ENCODE assay signal across 8 cellular contexts in the genomic region with DNA sequence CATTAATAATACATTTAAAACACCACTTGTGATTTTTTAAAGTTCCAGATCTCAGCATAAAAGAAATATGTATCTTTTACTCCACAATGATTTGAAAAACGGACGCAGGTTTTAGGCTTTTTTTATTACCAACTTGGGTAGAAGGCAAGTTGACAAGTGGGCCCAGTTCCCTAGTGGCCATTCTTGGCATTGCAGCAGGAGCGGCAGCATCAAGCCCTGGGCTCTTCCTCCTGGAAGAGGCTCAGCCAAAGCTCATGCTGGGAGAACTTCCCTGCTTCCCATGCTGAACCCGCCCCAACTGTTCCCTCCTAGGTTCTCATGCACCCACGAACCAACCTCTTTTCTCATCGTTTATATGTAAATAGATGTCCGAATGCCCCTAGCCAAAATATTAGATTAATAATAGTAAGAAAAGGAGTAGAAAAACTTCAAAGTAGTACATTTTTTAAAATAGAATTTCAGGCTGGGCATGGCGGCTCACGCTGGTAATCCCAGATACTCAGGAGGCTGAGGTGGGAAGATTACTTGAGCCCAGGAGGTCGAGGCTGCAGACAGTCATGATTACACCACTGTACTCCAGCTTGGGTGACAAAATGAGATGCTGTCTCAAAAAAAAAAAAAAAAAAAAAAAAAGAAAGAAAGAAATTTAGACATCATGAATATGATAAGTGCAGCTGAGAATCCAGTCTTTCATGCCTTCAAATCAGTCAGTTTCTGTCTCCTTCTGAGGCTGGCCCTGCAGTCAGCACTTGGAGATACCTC. TPM values are rescaled to one million over a fixed set of nuclear protein-coding genes. Genes with fewer than 3 reads are reported as not detected.
DNase-seq lines count a peak whose midpoint lies in the region; ATAC-seq, FAIRE-seq and TF ChIP-seq lines count a peak whose summit lies in the region.

No MANE protein-coding gene starts in this region.

- no peak overlapping the region for H3K27ac ChIP-seq in SJCRH30

- no peak overlapping the region for H3K4me3 ChIP-seq in SJCRH30
- no peak overlapping the region for H3K4me3 ChIP-seq in bronchial epithelial cell (ENCODE audit: low read depth, low read length)
- no peak overlapping the region for H3K4me3 ChIP-seq in mucosa of descending colon

- CTCF ChIA-PET in GM10248 (lab: Yijun Ruan, JAX) = interaction anchor here (0.6 to 13.4 kb wide), 35 partner anchors 9 to 277 kb away, joined by 3 to 135 read pairs (median 4); partner anchors contain the start of genes HBS1L and MYB

- TF ChIP-seq CTCF in GM10248 (IDR thresholded peaks at IDR 0.05; ENCODE audit: control extremely low read depth, extremely low read depth, low read depth, missing control alignments) (peak; percentile 71), bronchial epithelial cell (IDR thresholded peaks at IDR 0.05; ENCODE audit: insufficient read depth, low read length, severe bottlenecking) (peak; percentile 79), mucosa of descending colon (IDR thresholded peaks at IDR 0.05) (peak; percentile 38)

- H3K36me3 ChIP-seq in SJCRH30 (no peaks in the 10 kb centered on the region), bronchial epithelial cell (ENCODE audit: control insufficient read depth, insufficient read depth, low read length) (no peaks in the 10 kb centered on the region), mucosa of descending colon (ENCODE audit: low read depth) (no peaks in the 10 kb centered on the region)

- DNase-seq in GM10248 (ENCODE audit: extremely low spot score) (no peak), SJCRH30 (peak; percentile 48 to 67), bronchial epithelial cell (ENCODE audit: low read depth) (no peak), mucosa of descending colon (peak in 2 of 3 donors; percentile 49 to 66), ureter (ENCODE audit: low spot score) (no peak)

- FAIRE-seq in bronchial epithelial cell (lab: Jason Lieb, UNC) = no peak

- no peaks in the 10 kb centered on the region for H3K4me1 ChIP-seq in SJCRH30
- no peaks in the 10 kb centered on the region for H3K4me1 ChIP-seq in mucosa of descending colon (ENCODE audit: low read depth)

- no peaks in the 10 kb centered on the region for H3K27me3 ChIP-seq in SJCRH30
- H3K27me3 ChIP-seq in bronchial epithelial cell (ENCODE audit: control insufficient read depth, insufficient read depth, low read length) = peaks cover 1% of the 10 kb centered on the region

- POLR2A ChIA-PET in GM10248 (lab: Yijun Ruan, JAX) = interaction anchor here (0.6 kb wide), 1 partner anchor 75 kb away, joined by 12 read pairs; no protein-coding TSS in a partner anchor

- intact Hi-C loops in mucosa of descending colon (cut with DNase I, micrococcal nuclease) = no loop called here

- H3K9me3 ChIP-seq in SJCRH30 (replicated peaks) (no peaks in the 10 kb centered on the region), mucosa of descending colon (no peaks in the 10 kb centered on the region)

- ATAC-seq in HG02763 (IDR thresholded peaks at IDR 0.05; ENCODE audit: unreplicated experiment) (peak; percentile 3), mucosa of descending colon (peak; percentile 57), GM18517 (IDR thresholded peaks at IDR 0.05; ENCODE audit: unreplicated experiment) (no peak), HG03139 (IDR thresholded peaks at IDR 0.05; ENCODE audit: unreplicated experiment) (no peak)

RNA-seq across cellular contexts. Expression of gene MYB, which starts 18.2 kb away (rescaled TPM):
- 5.3 and 6.4 TPM in 2 replicates for total RNA-seq in SJCRH30 (2014; rRNA removed; shearing (Covaris generic))
- total RNA-seq in bronchial epithelial cell (under 0.01 and 0.26 TPM in 2 replicates), mucosa of descending colon (10 to 100 TPM; 26.5 to 82.8 (median 56.3) TPM), ureter (0.89 TPM)

Comparison
In these comparisons a context has a peak if more than half of its experiments do, and no peak if none do; other contexts are left out.
1. DNase-seq: peak in SJCRH30 (2 of 2) and mucosa of descending colon (2 of 3); none in GM10248 (single experiment), bronchial epithelial cell (single experiment) and ureter (single experiment).
2. ATAC-seq: peak in HG02763 (single experiment) and mucosa of descending colon (single experiment); none in GM18517 (single experiment) and HG03139 (single experiment).
3. Peak in every context shown above with its lines, with median percentiles within 50 percentile points of each other: CTCF ChIP-seq.